Comparison of ENCODE assay signal across 18 cellular contexts in the genomic region with DNA sequence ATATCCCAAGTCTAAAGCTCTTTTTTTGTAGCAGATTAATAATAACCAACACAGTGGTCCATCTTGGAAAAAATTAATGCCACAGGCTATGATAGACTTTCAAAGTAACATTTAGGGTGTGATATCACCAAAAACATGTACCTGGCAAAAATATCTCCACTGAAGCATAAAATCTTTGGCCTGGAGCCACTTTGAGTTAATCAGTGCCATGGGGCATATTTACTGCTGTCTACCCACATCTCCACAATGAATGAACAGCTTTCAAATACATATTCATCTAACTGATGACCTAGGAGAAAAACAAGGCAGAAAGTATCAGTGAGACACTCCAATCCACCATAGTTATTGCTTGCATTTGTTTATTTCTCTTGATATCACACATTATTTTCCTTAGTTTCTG.
"Had no signal": no experiment of that assay in that cellular context is flagged by ENCODE, and none has a peak within 500 bp of the region (broad histone marks: within the 10 kb centered on the region; RNA-seq: fewer than 3 reads in every experiment).

No MANE protein-coding gene starts in this region.

- DNase-seq: activated CD4-positive, alpha-beta T cell treated with anti-CD3 and anti-CD28 coated beads, Interleukin-2, amount 50 U/mL, for 1 hour; activated CD8-positive, alpha-beta memory T cell treated with anti-CD3 and anti-CD28 coated beads, Interleukin-2, amount 50 U/mL, for 4 hours; activated naive CD4-positive, alpha-beta T cell treated with anti-CD3 and anti-CD28 coated beads for 36 hours; activated T-cell treated with anti-CD3 and anti-CD28 coated beads, Interleukin-2, amount 50 U/mL, for 4 hours; anterior cingulate cortex; cortex of kidney; heart right ventricle; left cardiac atrium; lower lobe of right lung; natural killer cell; ovary; right lobe of liver; small intestine; stimulated activated CD4-positive, alpha-beta T cell treated with anti-CD3 and anti-CD28 coated beads, Interleukin-4, amount 100 ng/mL, for 1 hour; stimulated activated naive CD8-positive, alpha-beta T cell treated with anti-CD3 and anti-CD28 coated beads, Interleukin-15, amount 100 ng/mL, for 72 hours; T-helper 9 cell; transverse colon; uterus had no signal
